In the genomic region with DNA sequence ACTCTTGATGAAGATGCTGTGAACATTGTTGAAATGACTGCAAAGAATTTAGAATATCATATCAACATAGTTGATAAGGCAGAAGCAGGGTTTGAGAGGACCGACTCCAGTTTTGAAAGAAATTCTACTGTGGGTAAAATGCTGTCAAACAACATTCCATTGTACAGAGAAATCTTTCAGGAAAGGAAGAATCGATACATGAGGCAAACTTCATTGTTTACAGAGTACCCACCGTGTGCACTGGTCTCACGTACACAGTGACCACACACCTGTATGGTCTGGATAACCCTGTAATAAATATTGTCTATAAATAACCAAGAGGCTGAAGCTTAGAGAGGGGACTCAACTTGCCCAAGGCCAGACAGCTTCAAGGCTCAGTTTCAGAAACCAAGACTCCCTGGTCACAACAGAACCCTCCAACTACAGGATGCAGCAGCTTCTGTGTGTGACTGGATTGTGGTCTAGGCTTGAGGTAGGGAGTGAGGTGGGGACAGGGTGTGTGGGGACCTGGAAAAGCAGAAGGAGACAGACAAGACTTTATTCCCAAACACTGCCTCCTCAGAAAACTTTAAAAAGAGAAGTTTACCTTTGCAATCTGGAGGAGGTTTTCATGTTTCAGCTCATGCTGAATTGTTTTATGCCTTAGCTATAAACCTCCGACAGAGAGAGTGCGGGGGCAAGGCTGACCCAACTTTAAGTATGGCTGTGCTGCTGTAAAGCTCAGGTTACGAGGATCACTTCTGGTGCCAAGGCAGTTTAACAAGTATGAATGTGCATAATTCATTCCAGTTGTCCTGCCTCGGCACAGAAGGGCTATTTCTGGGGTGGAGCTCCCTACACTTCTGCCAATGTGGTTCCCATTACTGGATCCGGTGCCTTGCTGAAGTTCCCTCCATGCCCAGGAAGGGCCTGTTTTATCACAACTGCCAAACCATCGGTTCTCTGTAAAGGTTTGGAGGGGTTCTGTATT, we compare ENCODE assay signal across 19 cellular contexts.
DNase-seq lines count a peak whose midpoint lies in the region; ATAC-seq and TF ChIP-seq lines count a peak whose summit lies in the region.
"Had no signal": no experiment of that assay in that cellular context is flagged by ENCODE, and none has a peak within 500 bp of the region (broad histone marks: within the 10 kb centered on the region; RNA-seq: fewer than 3 reads in every experiment).

No MANE protein-coding gene starts in this region.

- CTCF ChIA-PET in CD4-positive, alpha-beta T cell (lab: Charles Lee): no interaction called here

- no peak overlapping the region for H3K4me3 Mint-ChIP-seq in CD4-positive, alpha-beta T cell
- H3K4me3 Mint-ChIP-seq: activated CD4-positive, alpha-beta T cell treated with anti-CD3 and anti-CD28 coated beads for 36 hours; natural killer cell treated with Interleukin-12 subunit alpha and Interleukin-12 subunit beta and Interleukin-15 and Interleukin-18, amount 100 ng/mL, for 72 hours had no signal

- no peaks in the 10 kb centered on the region for H3K36me3 ChIP-seq in body of pancreas (replicated peaks in 1 of 2; ENCODE audit: insufficient read depth in 1 of 2, low read depth in 2 of 2)
- H3K36me3 ChIP-seq in transverse colon: no peaks in the 10 kb centered on the region

- H3K4me3 ChIP-seq in body of pancreas (no peak overlapping the region), transverse colon (no peak overlapping the region)
- H3K4me3 ChIP-seq: lung, PC-9, SK-N-MC had no signal

- 46 to 50% methylated on average over 10 of the region's 10 CpGs for WGBS in body of pancreas, 2 donors
- 41 to 54% methylated on average over 6 to 10 of the region's 10 CpGs for WGBS in transverse colon (ENCODE audit: low coverage in 1 of 2), 2 donors

- DNase-seq in NCI-H510A treated with DMSO at 0.1 percent for 48 hours (lab: John Stamatoyannopoulos, UW): peak; percentile 41
- DNase-seq in NCI-H510A (lab: John Stamatoyannopoulos, UW): no peak
- DNase-seq in body of pancreas: no peak
- DNase-seq in left kidney (ENCODE audit: low read depth, low spot score): peak; percentile 92
- peak; percentile 9 for DNase-seq in transverse colon
- no peak for DNase-seq in activated CD8-positive, alpha-beta memory T cell treated with anti-CD3 and anti-CD28 coated beads, Interleukin-2, amount 50 U/mL, for 4 hours
- no peak for DNase-seq in CD4-positive, alpha-beta T cell
- DNase-seq in activated effector memory CD4-positive, alpha-beta T cell treated with anti-CD3 and anti-CD28 coated beads, Interleukin-2, amount 50 U/mL, for 16 hours: no peak
- DNase-seq: activated CD4-positive, alpha-beta T cell treated with anti-CD3 and anti-CD28 coated beads for 36 hours; aorta; EL; NCI-H187; NCI-H526; stimulated activated naive CD4-positive, alpha-beta T cell treated with Interleukin-2 at 50 U/mL for 16 hours had no signal

- in situ Hi-C loops in transverse colon (cut with MboI; ENCODE audit: low pct_ligation_motif_present in 1 of 4, low pct_unique_long_range_greater_than_20kb in 1 of 4, low sequenced_read_pairs in 3 of 4): no loop called here

- H3K4me1 Mint-ChIP-seq in CD4-positive, alpha-beta T cell (ENCODE audit: low read depth): no peaks in the 10 kb centered on the region
- H3K4me1 Mint-ChIP-seq: activated CD4-positive, alpha-beta T cell treated with anti-CD3 and anti-CD28 coated beads for 36 hours; IgD-negative memory B cell had no signal

- TF ChIP-seq POLR2A in body of pancreas (IDR thresholded peaks at IDR 0.05) (no peak), transverse colon (IDR thresholded peaks at IDR 0.05) (no peak)

- peaks cover 29% of the 10 kb centered on the region for H3K27me3 Mint-ChIP-seq in CD4-positive, alpha-beta T cell

- no peaks in the 10 kb centered on the region for H3K9me3 ChIP-seq in body of pancreas
- no peaks in the 10 kb centered on the region for H3K9me3 ChIP-seq in transverse colon
- no peaks in the 10 kb centered on the region for H3K9me3 ChIP-seq in CD4-positive, alpha-beta T cell (ENCODE audit: control insufficient read depth, low read length)

- POLR2A ChIA-PET in CD4-positive, alpha-beta T cell (lab: Charles Lee): no interaction called here

- TF ChIP-seq CTCF in body of pancreas (IDR thresholded peaks at IDR 0.05) (no peak), transverse colon (IDR thresholded peaks at IDR 0.05) (no peak)
- no peak for TF ChIP-seq CTCF in CD4-positive, alpha-beta T cell (IDR thresholded peaks at IDR 0.05)

- intact Hi-C loops in body of pancreas (cut with DNase I): no loop called here
- intact Hi-C loops in transverse colon (cut with DNase I; ENCODE audit: low total_unique reads): loop anchor here (5.0 kb wide), 1 partner anchor 145 kb away; no protein-coding TSS in a partner anchor
- intact Hi-C loops in CD4-positive, alpha-beta T cell (cut with DNase I, micrococcal nuclease): no loop called here

- H3K27ac Mint-ChIP-seq in CD4-positive, alpha-beta T cell: no peak overlapping the region
- H3K27ac Mint-ChIP-seq: activated CD4-positive, alpha-beta T cell treated with anti-CD3 and anti-CD28 coated beads for 36 hours; IgD-negative memory B cell; natural killer cell treated with Interleukin-12 subunit alpha and Interleukin-12 subunit beta and Interleukin-15 and Interleukin-18, amount 100 ng/mL, for 72 hours had no signal

- H3K36me3 Mint-ChIP-seq in CD4-positive, alpha-beta T cell (ENCODE audit: low read depth): no peaks in the 10 kb centered on the region
- H3K36me3 Mint-ChIP-seq: IgD-negative memory B cell; natural killer cell treated with Interleukin-12 subunit alpha and Interleukin-12 subunit beta and Interleukin-15 and Interleukin-18, amount 100 ng/mL, for 72 hours had no signal

- H3K9me3 Mint-ChIP-seq in CD4-positive, alpha-beta T cell: no peaks in the 10 kb centered on the region
- H3K9me3 Mint-ChIP-seq: natural killer cell treated with Interleukin-12 subunit alpha and Interleukin-12 subunit beta and Interleukin-15 and Interleukin-18, amount 100 ng/mL, for 72 hours had no signal

- H3K4me1 ChIP-seq in body of pancreas: peaks cover 15% of the 10 kb centered on the region
- H3K4me1 ChIP-seq in transverse colon: peaks cover 0 to 4% (median 0%) of the 10 kb centered on the region in 4 donors

- H3K27me3 ChIP-seq in body of pancreas: no peaks in the 10 kb centered on the region
- no peaks in the 10 kb centered on the region for H3K27me3 ChIP-seq in transverse colon
- H3K27me3 ChIP-seq in CD4-positive, alpha-beta T cell (ENCODE audit: control insufficient read depth, insufficient read depth, low read length): no peaks in the 10 kb centered on the region

- no peak for TF ChIP-seq EP300 in transverse colon (IDR thresholded peaks at IDR 0.05; ENCODE audit: low read depth)

- H3K27ac ChIP-seq in body of pancreas (peak overlapping the region; percentile 47 to 77 (median 58)), transverse colon (peak overlapping the region in 1 of 4 donors; percentile 5)
- H3K27ac ChIP-seq in CD4-positive, alpha-beta T cell (ENCODE audit: low read depth, low read length): no peak overlapping the region
- H3K27ac ChIP-seq: PC-9, SK-N-MC had no signal

- peak; percentile 92 for ATAC-seq in body of pancreas
- no peak for ATAC-seq in CD4-positive, alpha-beta T cell (ENCODE audit: poor library complexity)
- ATAC-seq: activated CD4-positive, alpha-beta T cell treated with anti-CD3 and anti-CD28 coated beads for 36 hours; natural killer cell treated with Interleukin-12 subunit alpha and Interleukin-12 subunit beta and Interleukin-15 and Interleukin-18, amount 100 ng/mL, for 72 hours had no signal

Comparison
In these comparisons a context has a peak if more than half of its experiments do, and no peak if none do; other contexts are left out.
1. DNase-seq: peak in NCI-H510A treated with DMSO at 0.1 percent for 48 hours (single experiment), left kidney (single experiment) and transverse colon (single experiment); none in NCI-H510A (single experiment), body of pancreas (0 of 4), activated CD8-positive, alpha-beta memory T cell treated with anti-CD3 and anti-CD28 coated beads, Interleukin-2, amount 50 U/mL, for 4 hours (single experiment), CD4-positive, alpha-beta T cell (0 of 10) and activated effector memory CD4-positive, alpha-beta T cell treated with anti-CD3 and anti-CD28 coated beads, Interleukin-2, amount 50 U/mL, for 16 hours (single experiment).